Comparison of ENCODE assay signal across 1 cellular context in genomic region chr20:10553326-10553984, GRCh38.
TF ChIP-seq lines count a peak whose summit lies in the region.

No MANE protein-coding gene starts in this region.

TF ChIP-seq in HepG2, 621 proteins besides CTCF, POLR2A, EP300 and RAD21 (continued from another document and continues in another):
- TF ChIP-seq ZNF510 (CRISPR knock-in tag; IDR thresholded peaks at IDR 0.05; ENCODE audit: low read depth) (no peak), CEBPG (CRISPR knock-in tag; IDR thresholded peaks at IDR 0.05) (peak; percentile 28), ATF2 (CRISPR knock-in tag; IDR thresholded peaks at IDR 0.05) (0 out of 2 replicates have a peak, but pooled peaks have one; percentile 7), ZNF7 (CRISPR knock-in tag; IDR thresholded peaks at IDR 0.05) (no peak), ZSCAN25 (CRISPR knock-in tag; IDR thresholded peaks at IDR 0.05) (no peak), GATAD1 (CRISPR knock-in tag; IDR thresholded peaks at IDR 0.05) (no peak), ZUFSP (CRISPR knock-in tag; IDR thresholded peaks at IDR 0.05; ENCODE audit: borderline replicate concordance) (no peak), E2F5 (CRISPR knock-in tag; conservative IDR thresholded peaks at IDR 0.05) (no peak), ZNF850 (CRISPR knock-in tag; conservative IDR thresholded peaks at IDR 0.05) (no peak), TCF7 (IDR thresholded peaks at IDR 0.05; ENCODE audit: low read depth) (no peak; the same call in 1 of the 2 replicates), MED1 (CRISPR knock-in tag; IDR thresholded peaks at IDR 0.05) (0 out of 2 replicates have a peak, but pooled peaks have one; percentile 39), ZBTB37 (CRISPR knock-in tag; IDR thresholded peaks at IDR 0.05) (no peak), KLF13 (CRISPR knock-in tag; IDR thresholded peaks at IDR 0.05) (no peak), ATF1 (CRISPR knock-in tag; IDR thresholded peaks at IDR 0.05) (0 out of 2 replicates have a peak, but pooled peaks have one; percentile 40), TSC22D2 (CRISPR knock-in tag; IDR thresholded peaks at IDR 0.05; ENCODE audit: borderline replicate concordance) (0 out of 2 replicates have a peak, but pooled peaks have one; percentile 18), ZNF580 (CRISPR knock-in tag; IDR thresholded peaks at IDR 0.05; ENCODE audit: borderline replicate concordance, low read depth) (0 out of 2 replicates have a peak, but pooled peaks have one; percentile 33), U2AF1 (optimal IDR thresholded peaks at IDR 0.05; ENCODE audit: low read depth, low read length) (no peak), ZNF331 (CRISPR knock-in tag; IDR thresholded peaks at IDR 0.05) (peak; percentile 75; the same call in 1 of the 2 replicates), ZNF776 (CRISPR knock-in tag; IDR thresholded peaks at IDR 0.05) (no peak), MTA3 (CRISPR knock-in tag; IDR thresholded peaks at IDR 0.05) (no peak), ZNF142 (CRISPR knock-in tag; IDR thresholded peaks at IDR 0.05) (no peak), ZBTB14 (CRISPR knock-in tag; IDR thresholded peaks at IDR 0.05) (no peak), SOX6 (IDR thresholded peaks at IDR 0.05) (no peak), SOX6 (CRISPR knock-in tag; IDR thresholded peaks at IDR 0.05) (no peak; the same call in 1 of the 2 replicates), CHD4 (IDR thresholded peaks at IDR 0.05; ENCODE audit: borderline replicate concordance, low read length) (peak; percentile 47; the same call in 1 of the 2 replicates), YY1 (IDR thresholded peaks at IDR 0.05; ENCODE audit: insufficient read depth, insufficient replicate concordance, low read depth, low read length) (peak; percentile 28), ATF4 (CRISPR knock-in tag; IDR thresholded peaks at IDR 0.05) (no peak), EZH2 (conservative IDR thresholded peaks at IDR 0.05; ENCODE audit: low read depth, low read length) (no peak), FOXK1 (CRISPR knock-in tag; IDR thresholded peaks at IDR 0.05; ENCODE audit: borderline replicate concordance, low read depth) (peak; percentile 44; the same call in 1 of the 2 replicates), ZNF550 (CRISPR knock-in tag; IDR thresholded peaks at IDR 0.05; ENCODE audit: borderline replicate concordance) (no peak), KDM3A (CRISPR knock-in tag; IDR thresholded peaks at IDR 0.05; ENCODE audit: low read depth) (0 out of 2 replicates have a peak, but pooled peaks have one; percentile 49), RNF2 (conservative IDR thresholded peaks at IDR 0.05; ENCODE audit: low read depth) (no peak), ZNF570 (CRISPR knock-in tag; IDR thresholded peaks at IDR 0.05; ENCODE audit: borderline replicate concordance) (no peak), ZBTB25 (CRISPR knock-in tag; IDR thresholded peaks at IDR 0.05) (0 out of 2 replicates have a peak, but pooled peaks have one; percentile 72), ZNF24 (IDR thresholded peaks at IDR 0.05) (no peak), NFRKB (IDR thresholded peaks at IDR 0.05) (no peak), FOXJ3 (CRISPR knock-in tag; IDR thresholded peaks at IDR 0.05; ENCODE audit: borderline replicate concordance) (0 out of 2 replicates have a peak, but pooled peaks have one; percentile 13), ZNF101 (CRISPR knock-in tag; IDR thresholded peaks at IDR 0.05; ENCODE audit: borderline replicate concordance, low read depth) (no peak), AFF4 (CRISPR knock-in tag; IDR thresholded peaks at IDR 0.05) (no peak), GLMP (CRISPR knock-in tag; IDR thresholded peaks at IDR 0.05; ENCODE audit: borderline replicate concordance) (no peak), PHF5A (CRISPR knock-in tag; IDR thresholded peaks at IDR 0.05; ENCODE audit: low read depth, unreplicated experiment) (no peak), NR1H2 (CRISPR knock-in tag; IDR thresholded peaks at IDR 0.05; ENCODE audit: borderline replicate concordance, low read depth) (no peak)
